Comparison of ENCODE assay signal across 10 cellular contexts in the genomic region with DNA sequence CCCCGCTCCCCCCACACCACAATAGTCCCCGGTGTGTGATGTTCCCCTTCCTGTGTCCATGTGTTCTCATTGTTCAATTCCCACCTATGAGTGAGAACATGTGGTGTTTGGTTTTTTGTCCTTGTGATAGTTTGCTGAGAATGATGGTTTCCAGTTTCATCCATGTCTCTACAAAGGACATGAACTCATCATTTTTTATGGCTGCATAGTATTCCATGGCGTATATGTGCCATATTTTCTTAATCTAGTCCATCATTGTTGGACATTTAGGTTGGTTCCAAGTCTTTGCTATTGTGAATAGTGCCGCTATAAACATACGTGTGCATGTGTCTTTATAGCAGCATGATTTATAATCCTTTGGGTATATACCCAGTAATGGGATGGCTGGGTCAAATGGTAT. TPM values are rescaled to one million over a fixed set of nuclear protein-coding genes. Genes with fewer than 3 reads are reported as not detected.
DNase-seq lines count a peak whose midpoint lies in the region; ATAC-seq, FAIRE-seq and TF ChIP-seq lines count a peak whose summit lies in the region.
"Not testable (repeated sequence)": the region's sequence is repeated elsewhere in the genome, so short reads cannot be mapped to it uniquely, and the experiment has no call there.
"Had no signal": no experiment of that assay in that cellular context is flagged by ENCODE, and none has a peak within 500 bp of the region (broad histone marks: within the 10 kb centered on the region; RNA-seq: fewer than 3 reads in every experiment).

No MANE protein-coding gene starts in this region.

- H3K4me2 ChIP-seq in K562 (ENCODE audit: insufficient read depth, low read length), result not testable (repeated sequence)

- H4K20me1 ChIP-seq in K562 (replicated peaks; ENCODE audit: control insufficient read depth, insufficient read depth, low read length), result not testable (repeated sequence)

- not testable (repeated sequence) for FAIRE-seq in K562 (lab: Jason Lieb, UNC)

- intact Hi-C loops in K562 (cut with micrococcal nuclease), result not testable (repeated sequence)

- H3K36me3 ChIP-seq in HEK293 (ENCODE audit: control insufficient read depth in 2 of 2, insufficient read depth in 1 of 2, low read length in 2 of 2); K562 (ENCODE audit: control insufficient read depth, insufficient read depth, low read length): not testable (repeated sequence)

- not testable (repeated sequence) for H3K79me2 ChIP-seq in K562 (ENCODE audit: control insufficient read depth, insufficient read depth, low read length)

- ATAC-seq in K562, result not testable (repeated sequence)

- not testable (repeated sequence) for H3K27me3 ChIP-seq in K562 (ENCODE audit: control insufficient read depth in 2 of 2, insufficient read depth in 2 of 2, low read length in 2 of 2)

- H3K9ac ChIP-seq in K562 (ENCODE audit: insufficient read depth in 1 of 2, low read depth in 2 of 2, low read length in 2 of 2), result not testable (repeated sequence)

- TF ChIP-seq CTCF in HEK293 (tag by site-specific recombination; IDR thresholded peaks at IDR 0.05); K562 (IDR thresholded peaks at IDR 0.05 in 2 of 3, conservative IDR thresholded peaks at IDR 0.05 in 1 of 3; ENCODE audit: insufficient read depth in 2 of 3, low read depth in 1 of 3, low read length in 3 of 3): not testable (repeated sequence)

- CTCF ChIA-PET in HEK293 (lab: Yijun Ruan, JAX); K562 (lab: Yijun Ruan, JAX; ENCODE audit: low intra/inter-chr PET ratio): not testable (repeated sequence)

- H3K9me3 ChIP-seq in HEK293 (ENCODE audit: control insufficient read depth, insufficient read depth, low read depth, low read length); K562 (replicated peaks; ENCODE audit: control insufficient read depth, insufficient read depth, low read depth, low read length): not testable (repeated sequence)

- TF ChIP-seq RAD21 in K562 (CRISPR knock-in tag; conservative IDR thresholded peaks at IDR 0.05 in 1 of 2, IDR thresholded peaks at IDR 0.05 in 1 of 2), result not testable (repeated sequence)

- not testable (repeated sequence) for BruUV-seq in K562 (replicated peaks; lab: Mats Ljungman, UMichigan)

- not testable (repeated sequence) for H3K9me1 ChIP-seq in K562 (ENCODE audit: control insufficient read depth, insufficient read depth, low read length)

- in situ Hi-C loops in K562 (cut with MboI), result loop anchor here (25.0 kb wide), 1 partner anchor 129 kb away; no protein-coding TSS in a partner anchor

- POLR2A ChIA-PET in HEK293 (lab: Yijun Ruan, JAX); K562 (lab: Yijun Ruan, JAX): not testable (repeated sequence)

- WGBS in K562 (ENCODE audit: insufficient coverage, low coverage, missing lambda C conversion rate), result 78% methylated on average over 3 of the region's 5 CpGs

- H2AFZ ChIP-seq in K562 (ENCODE audit: low read depth, low read length), result not testable (repeated sequence)

- H3K27ac ChIP-seq in HEK293 (ENCODE audit: extremely low read depth, low read depth, low read length); K562 (ENCODE audit: extremely low read depth, low read depth, low read length): not testable (repeated sequence)

- not testable (repeated sequence) for H3K4me1 ChIP-seq in HEK293 (ENCODE audit: control insufficient read depth, insufficient read depth, low read length); K562 (replicated peaks in 1 of 2; ENCODE audit: control insufficient read depth in 2 of 2, insufficient read depth in 2 of 2, low read length in 2 of 2)

- TF ChIP-seq POLR2A in K562 (conservative IDR thresholded peaks at IDR 0.05), result not testable (repeated sequence)

- TF ChIP-seq EP300 in K562 (IDR thresholded peaks at IDR 0.05; ENCODE audit: low read length), result not testable (repeated sequence)

- H3K4me3 ChIP-seq in HEK293 (ENCODE audit: low read depth, low read length); K562: not testable (repeated sequence)

- DNase-seq in K562 (ENCODE audit: extremely low read depth in 1 of 4, low spot score in 3 of 4), result not testable (repeated sequence)

TF ChIP-seq in HEK293, 187 proteins besides CTCF, POLR2A, EP300 and RAD21:
- TF ChIP-seq, protein P1, sequence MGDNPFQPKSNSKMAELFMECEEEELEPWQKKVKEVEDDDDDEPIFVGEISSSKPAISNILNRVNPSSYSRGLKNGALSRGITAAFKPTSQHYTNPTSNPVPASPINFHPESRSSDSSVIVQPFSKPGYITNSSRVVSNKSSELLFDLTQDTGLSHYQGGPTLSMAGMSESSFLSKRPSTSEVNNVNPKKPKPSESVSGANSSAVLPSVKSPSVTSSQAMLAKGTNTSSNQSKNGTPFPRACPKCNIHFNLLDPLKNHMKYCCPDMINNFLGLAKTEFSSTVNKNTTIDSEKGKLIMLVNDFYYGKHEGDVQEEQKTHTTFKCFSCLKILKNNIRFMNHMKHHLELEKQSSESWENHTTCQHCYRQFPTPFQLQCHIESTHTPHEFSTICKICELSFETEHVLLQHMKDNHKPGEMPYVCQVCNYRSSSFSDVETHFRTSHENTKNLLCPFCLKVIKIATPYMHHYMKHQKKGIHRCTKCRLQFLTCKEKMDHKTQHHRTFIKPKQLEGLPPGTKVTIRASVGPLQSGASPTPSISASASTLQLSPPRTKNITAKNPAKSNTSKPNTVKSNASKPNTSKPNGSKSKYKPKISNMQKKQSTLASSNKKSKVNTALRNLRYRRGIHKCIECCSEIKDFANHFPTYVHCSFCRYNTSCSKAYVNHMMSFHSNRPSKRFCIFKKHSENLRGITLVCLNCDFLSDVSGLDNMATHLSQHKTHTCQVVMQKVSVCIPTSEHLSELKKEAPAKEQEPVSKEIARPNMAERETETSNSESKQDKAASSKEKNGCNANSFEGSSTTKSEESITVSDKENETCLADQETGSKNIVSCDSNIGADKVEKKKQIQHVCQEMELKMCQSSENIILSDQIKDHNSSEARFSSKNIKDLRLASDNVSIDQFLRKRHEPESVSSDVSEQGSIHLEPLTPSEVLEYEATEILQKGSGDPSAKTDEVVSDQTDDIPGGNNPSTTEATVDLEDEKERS (tag by site-specific recombination; IDR thresholded peaks at IDR 0.05), result 0 out of 2 replicates have a peak, but pooled peaks have one; percentile 64
- 0 out of 2 replicates have a peak, but pooled peaks have one; percentile 6 for TF ChIP-seq ZNF146 (tag by site-specific recombination; IDR thresholded peaks at IDR 0.05)

TF ChIP-seq in K562, 482 proteins besides CTCF, POLR2A, EP300 and RAD21:
- TF ChIP-seq ZNF146 (CRISPR knock-in tag; IDR thresholded peaks at IDR 0.05; ENCODE audit: unreplicated experiment) (peak; percentile 68), BCOR (IDR thresholded peaks at IDR 0.05) (peak; percentile 64; the same call in 1 of the 2 replicates), KDM1A (IDR thresholded peaks at IDR 0.05) (peak in 1 of 2 experiments; percentile 51; a peak in 1 of 4 replicates)

RNA-seq across cellular contexts. Expression of a gene that starts 11.1 kb away (rescaled TPM):
- 32.8 and 64.4 TPM in 2 replicates for total RNA-seq in K562 (2011; cell fraction: chromatin; rRNA removed; ENCODE audit: low replicate concordance)
- 38.7 and 48.6 TPM in 2 replicates for total RNA-seq in K562 (2011; cell fraction: nucleolus; rRNA removed)
- total RNA-seq in K562 (2011; cell fraction: nucleoplasm; rRNA removed), result 104 and 157 TPM in 2 replicates
- total RNA-seq in K562 (2014; rRNA removed) (16.8 and 26.2 TPM in 2 replicates), K562 (2014; rRNA removed; fragmentation: Illumina TruSeq; extraction: Trizol) (43.7 and 48.4 TPM in 2 replicates), K562 (2015; rRNA removed; fragmentation: Illumina TruSeq; extraction: Trizol) (16.4 and 17.3 TPM in 2 replicates), K562 (2021) (33.9 and 36.0 TPM in 2 replicates)
- polyA plus RNA-seq in K562 (2011; rRNA removed) (108 and 121 TPM in 2 replicates), K562 (2014; fragmentation: Illumina TruSeq; extraction: Trizol) (53.6 and 64.6 TPM in 2 replicates), K562 (2014; fragmentation: Nextera tagmentation; extraction: Ambion mirVana) (10 to 100 TPM; 72.0 to 75.6 TPM), K562 (2014; rRNA removed) (34.1 and 43.0 TPM in 2 replicates)
- 38.3 and 103 TPM in 2 replicates for polyA plus RNA-seq in K562 (2011; cell fraction: cytosol; rRNA removed)
- polyA plus RNA-seq in K562 (2011; cell fraction: nucleus; rRNA removed), result 27.2 and 52.4 TPM in 2 replicates
- polyA plus RNA-seq in K562 (2012), result 27.9 and 41.1 TPM in 2 replicates
- 70.6 and 77.4 TPM in 2 replicates for polyA minus RNA-seq in K562 (2011; rRNA and poly(A)+ RNA removed)
- polyA minus RNA-seq in K562 (2011; cell fraction: cytosol; rRNA and poly(A)+ RNA removed), result 12.3 and 16.2 TPM in 2 replicates
- polyA minus RNA-seq in K562 (2011; cell fraction: nucleus; rRNA and poly(A)+ RNA removed), result 11.3 and 27.3 TPM in 2 replicates
- total RNA-seq: A172; Caco-2; Calu3; CD4-positive, alpha-beta T cell; CD4-positive, CD25-positive, alpha-beta regulatory T cell; CD8-positive, alpha-beta T cell; Daoy had no signal
- polyA plus RNA-seq: A549 had no signal
